7 cellular contexts compared by ENCODE assay signal in genomic region chr2:152263902-152264301, GRCh38.
"Had no signal": no experiment of that assay in that cellular context is flagged by ENCODE, and none has a peak within 500 bp of the region (broad histone marks: within the 10 kb centered on the region; RNA-seq: fewer than 3 reads in every experiment).

No MANE protein-coding gene starts in this region.

- ATAC-seq: HepG2, K562 had no signal

- FAIRE-seq: HepG2, HTR-8/SVneo, K562 had no signal

- H3K4me3 ChIP-seq: K562 had no signal

- H3K27ac ChIP-seq: HL-60 had no signal

- DNase-seq: IMR-90, KBM-7, KG1 had no signal
